ENCODE assay signal across 18 cellular contexts in genomic region chr15:41921167-41921566, GRCh38. TPM values are rescaled to one million over a fixed set of nuclear protein-coding genes. Genes with fewer than 3 reads are reported as not detected.
A peak's percentile ranks its signal among the peaks of the same experiment; 100 is the strongest.
DNase-seq lines count a peak whose midpoint lies in the region; ATAC-seq, FAIRE-seq and TF ChIP-seq lines count a peak whose summit lies in the region.
"Had no signal": no experiment of that assay in that cellular context is flagged by ENCODE, and none has a peak within 500 bp of the region (broad histone marks: within the 10 kb centered on the region; RNA-seq: fewer than 3 reads in every experiment).

No MANE protein-coding gene starts in this region.

- H3K4me3 ChIP-seq in astrocyte (ENCODE audit: insufficient read depth, low read depth, low read length) (no peak overlapping the region), gastrocnemius medialis (no peak overlapping the region), Caco-2 (ENCODE audit: low read depth, low read length) (no peak overlapping the region), kidney (ENCODE audit: low read length in 2 of 2) (no peak overlapping the region)
- H3K4me3 ChIP-seq: pancreas had no signal

- H3K9me3 Mint-ChIP-seq in astrocyte (ENCODE audit: unreplicated experiment) (no peaks in the 10 kb centered on the region), Caco-2 (ENCODE audit: unreplicated experiment) (no peaks in the 10 kb centered on the region)

- H3K4me1 Mint-ChIP-seq in astrocyte (ENCODE audit: low read depth, unreplicated experiment): peaks cover 47% of the 10 kb centered on the region
- peaks cover 36% of the 10 kb centered on the region for H3K4me1 Mint-ChIP-seq in Caco-2 (ENCODE audit: low read depth, unreplicated experiment)

- TF ChIP-seq CTCF in astrocyte (IDR thresholded peaks at IDR 0.05; ENCODE audit: insufficient read depth, low read depth, low read length): no peak
- TF ChIP-seq CTCF in gastrocnemius medialis (IDR thresholded peaks at IDR 0.05 in 4 of 5, conservative IDR thresholded peaks at IDR 0.05 in 1 of 5): no peak
- no peak for TF ChIP-seq CTCF in Caco-2 (IDR thresholded peaks at IDR 0.05; ENCODE audit: insufficient read depth in 1 of 2, low read depth in 1 of 2, low read length in 1 of 2, severe bottlenecking in 1 of 2, unreplicated experiment in 1 of 2)
- no peak for TF ChIP-seq CTCF in kidney (IDR thresholded peaks at IDR 0.05; ENCODE audit: borderline replicate concordance, extremely low read depth, insufficient read depth)

- H3K4me3 Mint-ChIP-seq in astrocyte (ENCODE audit: unreplicated experiment) (no peak overlapping the region), Caco-2 (ENCODE audit: unreplicated experiment) (no peak overlapping the region)

- CTCF ChIA-PET in Caco-2 (lab: Charles Lee): no interaction called here

- H3K36me3 ChIP-seq in astrocyte (ENCODE audit: insufficient read depth, low read length) (peaks cover 12% of the 10 kb centered on the region), gastrocnemius medialis (no peaks in the 10 kb centered on the region), Caco-2 (ENCODE audit: control insufficient read depth, insufficient read depth, low read length) (peaks cover 2% of the 10 kb centered on the region; the same call in 1 of the 2 replicates), kidney (ENCODE audit: control insufficient read depth in 1 of 2, insufficient read depth in 2 of 2, low read length in 2 of 2) (peaks cover 4 to 12% of the 10 kb centered on the region in 2 donors)

- H3K9ac ChIP-seq in astrocyte (ENCODE audit: low read length) (peak overlapping the region; percentile 8), kidney (ENCODE audit: low read length in 2 of 2) (no peak overlapping the region)

- H2AFZ ChIP-seq in astrocyte (ENCODE audit: low read depth, low read length): no peak overlapping the region

- in situ Hi-C loops in gastrocnemius medialis (cut with MboI; ENCODE audit: low sequenced_read_pairs in 4 of 4): no loop called here

- peak; percentile 47 for DNase-seq in EH (ENCODE audit: low read depth)
- peak; percentile 36 for DNase-seq in astrocyte (ENCODE audit: low read depth)
- no peak for DNase-seq in left ventricle myocardium superior
- DNase-seq in gastrocnemius medialis: no peak
- no peak for DNase-seq in DMS79 (lab: John Stamatoyannopoulos, UW)
- DNase-seq in Caco-2: no peak
- DNase-seq in kidney: no peak
- DNase-seq in GM19240 (ENCODE audit: insufficient read length, low spot score): no peak
- DNase-seq: activated effector memory CD4-positive, alpha-beta T cell treated with Interleukin-2 at 50 U/mL for 16 hours; COR-L47; effector CD8-positive, alpha-beta T cell; foreskin melanocyte; NCI-H1694 treated with DMSO at 0.1 percent for 48 hours; NCI-H524 treated with DMSO at 0.1 percent for 48 hours; PC-3; stimulated activated CD4-positive, alpha-beta T cell treated with anti-CD3 and anti-CD28 coated beads, Interleukin-15, amount 100 ng/mL, for 24 hours had no signal

- H3K36me3 Mint-ChIP-seq in astrocyte (ENCODE audit: low read depth, unreplicated experiment): peaks cover 39% of the 10 kb centered on the region
- H3K36me3 Mint-ChIP-seq in Caco-2 (ENCODE audit: insufficient read depth, unreplicated experiment): peaks cover 83% of the 10 kb centered on the region

- peaks cover 80% of the 10 kb centered on the region for H4K20me1 ChIP-seq in astrocyte (ENCODE audit: insufficient read depth, low read length)

- no peak for FAIRE-seq in astrocyte (lab: Jason Lieb, UNC)
- FAIRE-seq in kidney (lab: Jason Lieb, UNC): no peak
- FAIRE-seq: G401.6, pancreas had no signal

- H3K27me3 Mint-ChIP-seq in astrocyte (ENCODE audit: low read depth, unreplicated experiment) (no peaks in the 10 kb centered on the region), Caco-2 (ENCODE audit: insufficient read depth, unreplicated experiment) (no peaks in the 10 kb centered on the region)

- no peaks in the 10 kb centered on the region for H3K9me3 ChIP-seq in astrocyte (ENCODE audit: insufficient read depth, low read depth, low read length)
- no peaks in the 10 kb centered on the region for H3K9me3 ChIP-seq in gastrocnemius medialis
- no peaks in the 10 kb centered on the region for H3K9me3 ChIP-seq in Caco-2
- H3K9me3 ChIP-seq in kidney (ENCODE audit: control insufficient read depth in 1 of 2, low read length in 2 of 2): peaks cover 0 to 7% of the 10 kb centered on the region in 2 donors
- H3K9me3 ChIP-seq: pancreas had no signal

- intact Hi-C loops in left ventricle myocardium superior (cut with micrococcal nuclease): no loop called here
- intact Hi-C loops in gastrocnemius medialis (cut with DNase I; ENCODE audit: low total_unique reads): no loop called here
- intact Hi-C loops in Caco-2 (cut with micrococcal nuclease; ENCODE audit: unreplicated experiment): no loop called here
- intact Hi-C loops in kidney (cut with DNase I): no loop called here

- peak overlapping the region; percentile 2 for H3K27ac Mint-ChIP-seq in astrocyte (ENCODE audit: unreplicated experiment)
- no peak overlapping the region for H3K27ac Mint-ChIP-seq in Caco-2 (ENCODE audit: unreplicated experiment)

- no peak for TF ChIP-seq POLR2A in gastrocnemius medialis (IDR thresholded peaks at IDR 0.05)

- H3K4me1 ChIP-seq in astrocyte (ENCODE audit: insufficient read depth, low read length) (peaks cover 54% of the 10 kb centered on the region), gastrocnemius medialis (peaks cover 44 to 64% of the 10 kb centered on the region in 2 donors), Caco-2 (peaks cover 30% of the 10 kb centered on the region), kidney (ENCODE audit: control insufficient read depth in 1 of 2, insufficient read depth in 1 of 2, low read depth in 1 of 2, low read length in 2 of 2) (peaks cover 12 to 33% of the 10 kb centered on the region in 2 donors)

- H3K79me2 ChIP-seq in astrocyte (ENCODE audit: insufficient read depth, low read length): peaks cover 6% of the 10 kb centered on the region

- no TSS peak for BruUV-seq in Caco-2 (replicated peaks; lab: Mats Ljungman, UMichigan)

- H3K4me2 ChIP-seq in astrocyte (ENCODE audit: low read length): peak overlapping the region; percentile 40

- H3K27ac ChIP-seq in astrocyte (ENCODE audit: low read depth, low read length) (peak overlapping the region; percentile 5), gastrocnemius medialis (peak overlapping the region in 3 of 4 donors; percentile 84 to 87 (median 86)), kidney (ENCODE audit: low read depth in 2 of 2, low read length in 2 of 2) (no peak overlapping the region)

- H3K27me3 ChIP-seq in astrocyte (ENCODE audit: insufficient read depth, low read length) (no peaks in the 10 kb centered on the region), gastrocnemius medialis (no peaks in the 10 kb centered on the region), Caco-2 (replicated peaks; ENCODE audit: control insufficient read depth, insufficient read depth, low read length) (no peaks in the 10 kb centered on the region)
- H3K27me3 ChIP-seq: pancreas had no signal

- ATAC-seq in left ventricle myocardium superior (peak; percentile 62), gastrocnemius medialis (no peak)

- POLR2A ChIA-PET in Caco-2 (lab: Charles Lee): no interaction called here

RNA-seq across cellular contexts. Expression of gene SPTBN5, which starts 27.3 kb away (rescaled TPM):
- 5.3 and 6.7 TPM in 2 replicates for total RNA-seq in astrocyte
- total RNA-seq in left ventricle myocardium superior: 3.6 TPM
- under 1 TPM in 3 of 4 donors, not detected in 1; 0.03 to 0.05 (median 0.04) TPM for total RNA-seq in gastrocnemius medialis
- 2.3 and 2.5 TPM in 2 replicates for total RNA-seq in Caco-2 (2022)
- 1.2 TPM for total RNA-seq in kidney
- 2.6 TPM for polyA plus RNA-seq in kidney (ENCODE audit: insufficient read depth, low read depth, low replicate concordance)

RNA-seq across cellular contexts. Expression of gene EHD4, which starts 51.2 kb away (rescaled TPM):
- total RNA-seq in astrocyte (46.4 and 51.4 TPM in 2 replicates), left ventricle myocardium superior (53.5 TPM), gastrocnemius medialis (1 to 10 TPM; 3.8 to 7.1 (median 4.3) TPM), Caco-2 (2022) (31.6 TPM in 2 replicates), kidney (38.5 TPM)
- polyA plus RNA-seq in kidney (ENCODE audit: insufficient read depth, low read depth, low replicate concordance): 15.7 TPM

Comparison
In these comparisons a context has a peak if more than half of its experiments do, and no peak if none do; other contexts are left out.
1. DNase-seq: peak in EH (single experiment) and astrocyte (single experiment); none in left ventricle myocardium superior (single experiment), gastrocnemius medialis (0 of 2), DMS79 (single experiment), Caco-2 (0 of 2), kidney (single experiment) and GM19240 (single experiment).
2. H3K27ac ChIP-seq: peak in astrocyte (single experiment) and gastrocnemius medialis (3 of 4); none in kidney (0 of 2).